ENCODE assay signal across 15 cellular contexts in the genomic region with DNA sequence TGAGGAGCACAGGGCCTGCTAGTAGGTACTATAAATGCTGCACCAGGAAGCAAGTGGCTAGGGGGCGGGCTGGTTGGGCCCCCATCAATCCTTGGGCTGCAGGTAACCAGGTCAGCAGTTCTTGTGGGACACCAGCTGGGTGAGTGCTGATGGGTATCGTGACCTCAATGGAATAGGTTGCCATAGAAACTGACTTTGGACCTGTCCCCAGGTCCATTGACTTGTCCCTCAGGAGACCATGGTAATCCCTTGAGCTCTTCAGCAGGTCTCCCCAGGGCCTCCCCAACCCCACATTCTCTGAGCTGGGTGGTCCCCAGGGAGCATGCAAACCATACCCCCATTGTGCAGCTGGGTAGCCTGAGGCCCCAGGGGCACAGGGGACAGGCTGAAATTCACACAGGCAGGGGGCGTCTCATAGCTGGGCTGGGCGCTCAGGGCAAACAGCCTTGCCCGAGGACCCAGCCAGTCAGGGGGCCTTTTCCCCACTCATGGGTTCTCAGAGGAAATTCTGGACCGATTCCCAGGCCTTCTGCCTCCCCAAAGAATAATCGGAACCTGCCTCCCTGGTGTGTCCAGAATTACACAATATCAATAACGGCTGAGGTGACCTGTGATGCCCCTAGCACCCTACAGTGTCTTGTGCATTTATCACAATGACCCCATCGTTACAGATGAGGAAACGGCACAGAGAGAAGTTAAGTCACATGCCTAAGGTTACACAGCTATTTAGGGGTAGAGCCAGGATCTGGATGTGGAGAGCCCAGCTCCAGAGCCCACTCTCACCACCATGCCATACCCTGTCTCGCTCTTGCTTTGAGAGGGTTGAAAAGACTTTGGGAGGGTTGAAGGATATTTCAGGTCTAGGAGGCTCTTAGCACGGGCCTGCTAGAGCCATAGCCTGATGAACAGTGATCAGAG. TPM values are rescaled to one million over a fixed set of nuclear protein-coding genes. Genes with fewer than 3 reads are reported as not detected.
DNase-seq lines count a peak whose midpoint lies in the region; ATAC-seq and TF ChIP-seq lines count a peak whose summit lies in the region.
"Had no signal": no experiment of that assay in that cellular context is flagged by ENCODE, and none has a peak within 500 bp of the region (broad histone marks: within the 10 kb centered on the region; RNA-seq: fewer than 3 reads in every experiment).

No MANE protein-coding gene starts in this region.

- H3K4me1 ChIP-seq in right atrium auricular region (peaks cover 0 to 11% of the 10 kb centered on the region in 2 donors), lower lobe of right lung (peaks cover 22% of the 10 kb centered on the region), upper lobe of right lung (peaks cover 3% of the 10 kb centered on the region), SJCRH30 (no peaks in the 10 kb centered on the region; the same call in 1 of the 2 replicates)

- peaks cover 17% of the 10 kb centered on the region for H3K36me3 ChIP-seq in right atrium auricular region
- H3K36me3 ChIP-seq in lower lobe of right lung = peaks cover 29% of the 10 kb centered on the region
- H3K36me3 ChIP-seq in upper lobe of right lung = peaks cover 9% of the 10 kb centered on the region
- no peaks in the 10 kb centered on the region for H3K36me3 ChIP-seq in SJCRH30
- H3K36me3 ChIP-seq: colonic mucosa had no signal

- no peaks in the 10 kb centered on the region for H3K27me3 ChIP-seq in right atrium auricular region
- H3K27me3 ChIP-seq in lower lobe of right lung (ENCODE audit: low read depth) = no peaks in the 10 kb centered on the region
- no peaks in the 10 kb centered on the region for H3K27me3 ChIP-seq in upper lobe of right lung
- no peaks in the 10 kb centered on the region for H3K27me3 ChIP-seq in SJCRH30
- H3K27me3 ChIP-seq: colonic mucosa, vagina had no signal

- ATAC-seq in Right ventricle myocardium inferior (no peak), lower lobe of right lung (peak; percentile 3 to 15), upper lobe of right lung (peak; percentile 38), HG03159 (IDR thresholded peaks at IDR 0.05; ENCODE audit: unreplicated experiment) (no peak), HG02678 (IDR thresholded peaks at IDR 0.05; ENCODE audit: unreplicated experiment) (no peak)

- DNase-seq in Right ventricle myocardium inferior (ENCODE audit: missing footprints) (peak; percentile 57), right atrium auricular region (ENCODE audit: low spot score) (no peak), RWPE1 (ENCODE audit: low spot score) (no peak), lower lobe of right lung (peak; percentile 42), upper lobe of right lung (peak; percentile 57), SJCRH30 (no peak)
- DNase-seq: amygdala, colonic mucosa, GM23248, NCI-H2029, occipital lobe, SIG-M5 had no signal

- POLR2A ChIA-PET in RWPE1 (lab: Yijun Ruan, JAX; ENCODE audit: low non-redundant PET) = no interaction called here

- TF ChIP-seq CTCF in right atrium auricular region (IDR thresholded peaks at IDR 0.05) (no peak), RWPE1 (conservative IDR thresholded peaks at IDR 0.05; ENCODE audit: low read depth) (no peak), lower lobe of right lung (IDR thresholded peaks at IDR 0.05) (no peak), upper lobe of right lung (IDR thresholded peaks at IDR 0.05) (no peak)

- no peak overlapping the region for H3K4me3 ChIP-seq in right atrium auricular region
- no peak overlapping the region for H3K4me3 ChIP-seq in lower lobe of right lung
- H3K4me3 ChIP-seq in upper lobe of right lung = no peak overlapping the region
- H3K4me3 ChIP-seq in SJCRH30 = no peak overlapping the region
- H3K4me3 ChIP-seq: colonic mucosa, GM23248, vagina had no signal

- CTCF ChIA-PET in RWPE1 (lab: Yijun Ruan, JAX) = interaction anchor here (0.9 to 1.0 kb wide), 3 partner anchors 11 to 105 kb away, joined by 3 to 7 read pairs (median 6); no protein-coding TSS in a partner anchor

- H3K27ac ChIP-seq in right atrium auricular region = no peak overlapping the region
- peak overlapping the region; percentile 69 for H3K27ac ChIP-seq in RWPE1
- no peak overlapping the region for H3K27ac ChIP-seq in lower lobe of right lung
- no peak overlapping the region for H3K27ac ChIP-seq in upper lobe of right lung
- H3K27ac ChIP-seq in SJCRH30 = no peak overlapping the region
- H3K27ac ChIP-seq: vagina had no signal

- no peaks in the 10 kb centered on the region for H3K9me3 ChIP-seq in right atrium auricular region
- H3K9me3 ChIP-seq in lower lobe of right lung = no peaks in the 10 kb centered on the region
- no peaks in the 10 kb centered on the region for H3K9me3 ChIP-seq in upper lobe of right lung
- H3K9me3 ChIP-seq in SJCRH30 (replicated peaks) = no peaks in the 10 kb centered on the region
- H3K9me3 ChIP-seq: colonic mucosa, vagina had no signal

- intact Hi-C loops in Right ventricle myocardium inferior (cut with DNase I) (loop anchor here (5.0 kb wide), 2 partner anchors 95 to 150 kb away; partner anchors contain the start of gene MANBAL), lower lobe of right lung (cut with DNase I) (loop anchor here (10.0 kb wide), 1 partner anchor 117 kb away; the partner anchor contains the start of gene GHRH), upper lobe of right lung (cut with DNase I) (loop anchor here (10.0 kb wide), 1 partner anchor 107 kb away; no protein-coding TSS in a partner anchor)

RNA-seq across cellular contexts. Expression of gene SRC, which starts 35.9 kb away (rescaled TPM):
- total RNA-seq in Right ventricle myocardium inferior = 6.0 TPM
- 10 to 100 TPM in 1 of 2 donors, 1 to 10 TPM in 1; 6.9 to 14.3 TPM for total RNA-seq in right atrium auricular region
- 72.7 TPM for total RNA-seq in lower lobe of right lung
- 64.0 TPM for total RNA-seq in upper lobe of right lung
- total RNA-seq in SJCRH30 (2014; rRNA removed; shearing (Covaris generic)) = 14.9 and 15.4 TPM in 2 replicates

Comparison
In these comparisons a context has a peak if more than half of its experiments do, and no peak if none do; other contexts are left out.
1. DNase-seq: peak in Right ventricle myocardium inferior (single experiment), lower lobe of right lung (single experiment) and upper lobe of right lung (single experiment); none in right atrium auricular region (single experiment), RWPE1 (single experiment) and SJCRH30 (0 of 2).
2. ATAC-seq: peak in lower lobe of right lung (2 of 2) and upper lobe of right lung (single experiment); none in Right ventricle myocardium inferior (single experiment), HG03159 (single experiment) and HG02678 (single experiment).